8 cellular contexts compared by ENCODE assay signal in genomic region chr6:13273931-13274706, GRCh38. TPM values are rescaled to one million over a fixed set of nuclear protein-coding genes. Genes with fewer than 3 reads are reported as not detected.
DNase-seq lines count a peak whose midpoint lies in the region; ATAC-seq lines count a peak whose summit lies in the region.

No MANE protein-coding gene starts in this region.

- peak overlapping the region; percentile 43 for H3K4me3 Mint-ChIP-seq in T-helper 1 cell treated with Interleukin-12 subunit alpha and Interleukin-12 subunit beta and Interleukin-4 antibody, amounts not matched to agents 30 μg/mL and 1 μg/mL, for 36 hours
- H3K4me3 Mint-ChIP-seq in activated naive CD8-positive, alpha-beta T cell treated with anti-CD3 and anti-CD28 coated beads for 36 hours = peak overlapping the region; percentile 42

- H3K9me3 Mint-ChIP-seq in T-helper 1 cell treated with Interleukin-12 subunit alpha and Interleukin-12 subunit beta and Interleukin-4 antibody, amounts not matched to agents 30 μg/mL and 1 μg/mL, for 36 hours = no peaks in the 10 kb centered on the region
- no peaks in the 10 kb centered on the region for H3K9me3 Mint-ChIP-seq in activated naive CD8-positive, alpha-beta T cell treated with anti-CD3 and anti-CD28 coated beads for 36 hours

- ATAC-seq in HG02759 (IDR thresholded peaks at IDR 0.05; ENCODE audit: unreplicated experiment) = peak; percentile 65

- peaks cover 25% of the 10 kb centered on the region for H3K4me1 Mint-ChIP-seq in T-helper 1 cell treated with Interleukin-12 subunit alpha and Interleukin-12 subunit beta and Interleukin-4 antibody, amounts not matched to agents 30 μg/mL and 1 μg/mL, for 36 hours (ENCODE audit: low read depth)
- H3K4me1 Mint-ChIP-seq in activated naive CD8-positive, alpha-beta T cell treated with anti-CD3 and anti-CD28 coated beads for 36 hours = peaks cover 29% of the 10 kb centered on the region

- intact Hi-C loops in posterior cingulate gyrus (cut with DNase I) = no loop called here

- DNase-seq in ELF-1 (ENCODE audit: low read depth, low spot score) = peak; percentile 71
- peak; percentile 60 for DNase-seq in activated naive CD8-positive, alpha-beta T cell treated with anti-CD3 and anti-CD28 coated beads for 36 hours
- DNase-seq in stimulated activated CD4-positive, alpha-beta T cell treated with anti-CD3 and anti-CD28 coated beads, Interleukin-15, amount 100 ng/mL, for 1 hour (ENCODE audit: low read depth in 1 of 2, low spot score in 1 of 2) = peak; percentile 15 to 53
- no peak for DNase-seq in posterior cingulate gyrus
- no peak for DNase-seq in NCI-H1694 treated with DMSO at 0.1 percent for 48 hours (lab: John Stamatoyannopoulos, UW)
- no peak for DNase-seq in DMS53 (lab: John Stamatoyannopoulos, UW)

- H3K27ac Mint-ChIP-seq in T-helper 1 cell treated with Interleukin-12 subunit alpha and Interleukin-12 subunit beta and Interleukin-4 antibody, amounts not matched to agents 30 μg/mL and 1 μg/mL, for 36 hours = peak overlapping the region; percentile 52
- peak overlapping the region; percentile 70 for H3K27ac Mint-ChIP-seq in activated naive CD8-positive, alpha-beta T cell treated with anti-CD3 and anti-CD28 coated beads for 36 hours

- peaks cover 2% of the 10 kb centered on the region for H3K36me3 Mint-ChIP-seq in T-helper 1 cell treated with Interleukin-12 subunit alpha and Interleukin-12 subunit beta and Interleukin-4 antibody, amounts not matched to agents 30 μg/mL and 1 μg/mL, for 36 hours (ENCODE audit: low read depth)
- H3K36me3 Mint-ChIP-seq in activated naive CD8-positive, alpha-beta T cell treated with anti-CD3 and anti-CD28 coated beads for 36 hours = no peaks in the 10 kb centered on the region

- H3K27me3 Mint-ChIP-seq in T-helper 1 cell treated with Interleukin-12 subunit alpha and Interleukin-12 subunit beta and Interleukin-4 antibody, amounts not matched to agents 30 μg/mL and 1 μg/mL, for 36 hours (ENCODE audit: low read depth) = peaks cover 19% of the 10 kb centered on the region
- H3K27me3 Mint-ChIP-seq in activated naive CD8-positive, alpha-beta T cell treated with anti-CD3 and anti-CD28 coated beads for 36 hours = no peaks in the 10 kb centered on the region

RNA-seq across cellular contexts. Expression of gene TBC1D7, which starts 54.2 kb away (rescaled TPM):
- total RNA-seq in activated naive CD8-positive, alpha-beta T cell treated with anti-CD3 and anti-CD28 coated beads for 36 hours = 10 to 100 TPM; 20.2 to 20.6 TPM

Comparison
In these comparisons a context has a peak if more than half of its experiments do, and no peak if none do; other contexts are left out.
1. DNase-seq: peak in ELF-1 (single experiment), activated naive CD8-positive, alpha-beta T cell treated with anti-CD3 and anti-CD28 coated beads for 36 hours (single experiment) and stimulated activated CD4-positive, alpha-beta T cell treated with anti-CD3 and anti-CD28 coated beads, Interleukin-15, amount 100 ng/mL, for 1 hour (2 of 2); none in posterior cingulate gyrus (0 of 10), NCI-H1694 treated with DMSO at 0.1 percent for 48 hours (single experiment) and DMS53 (single experiment).